In the genomic region with DNA sequence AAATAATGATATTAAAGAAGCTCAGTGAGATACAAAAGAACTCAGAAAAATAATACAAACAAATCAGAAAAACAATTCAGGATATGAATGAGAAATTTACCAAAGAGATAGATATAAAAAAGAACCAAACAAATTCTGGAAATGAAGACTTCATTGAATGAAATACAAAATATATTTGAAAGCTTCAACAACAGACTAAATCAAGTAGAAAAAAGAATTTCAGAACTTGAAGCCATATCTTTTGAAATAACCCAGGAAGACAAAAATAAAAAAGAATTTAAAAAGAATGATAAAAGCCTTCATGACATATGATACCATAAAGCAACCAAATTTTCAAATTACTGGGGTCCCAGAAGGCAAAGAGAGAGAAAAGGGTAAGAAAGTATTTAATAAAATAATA, we compare ENCODE assay signal across 2 cellular contexts.
TF ChIP-seq lines count a peak whose summit lies in the region.

No MANE protein-coding gene starts in this region.

TF ChIP-seq in HEK293, 187 proteins besides CTCF, POLR2A, EP300 and RAD21:
- TF ChIP-seq, protein P1, sequence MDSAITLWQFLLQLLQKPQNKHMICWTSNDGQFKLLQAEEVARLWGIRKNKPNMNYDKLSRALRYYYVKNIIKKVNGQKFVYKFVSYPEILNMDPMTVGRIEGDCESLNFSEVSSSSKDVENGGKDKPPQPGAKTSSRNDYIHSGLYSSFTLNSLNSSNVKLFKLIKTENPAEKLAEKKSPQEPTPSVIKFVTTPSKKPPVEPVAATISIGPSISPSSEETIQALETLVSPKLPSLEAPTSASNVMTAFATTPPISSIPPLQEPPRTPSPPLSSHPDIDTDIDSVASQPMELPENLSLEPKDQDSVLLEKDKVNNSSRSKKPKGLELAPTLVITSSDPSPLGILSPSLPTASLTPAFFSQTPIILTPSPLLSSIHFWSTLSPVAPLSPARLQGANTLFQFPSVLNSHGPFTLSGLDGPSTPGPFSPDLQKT (IDR thresholded peaks at IDR 0.05; ENCODE audit: borderline replicate concordance, low read depth, low read length), result no peak
- TF ChIP-seq ZNF132 (tag by site-specific recombination; IDR thresholded peaks at IDR 0.05; ENCODE audit: borderline replicate concordance), result no peak
- TF ChIP-seq SETDB1 (IDR thresholded peaks at IDR 0.05; ENCODE audit: insufficient read length, low read length), result peak; percentile 51
- no peak for TF ChIP-seq ZNF157 (tag by site-specific recombination; IDR thresholded peaks at IDR 0.05)

TF ChIP-seq in K562, 482 proteins besides CTCF, POLR2A, EP300 and RAD21:
- no peak for TF ChIP-seq FIP1L1 (IDR thresholded peaks at IDR 0.05; ENCODE audit: low read depth, low read length, poor library complexity, severe bottlenecking)
- TF ChIP-seq ZNF140 (CRISPR knock-in tag; IDR thresholded peaks at IDR 0.05), result no peak
- TF ChIP-seq, protein P2, sequence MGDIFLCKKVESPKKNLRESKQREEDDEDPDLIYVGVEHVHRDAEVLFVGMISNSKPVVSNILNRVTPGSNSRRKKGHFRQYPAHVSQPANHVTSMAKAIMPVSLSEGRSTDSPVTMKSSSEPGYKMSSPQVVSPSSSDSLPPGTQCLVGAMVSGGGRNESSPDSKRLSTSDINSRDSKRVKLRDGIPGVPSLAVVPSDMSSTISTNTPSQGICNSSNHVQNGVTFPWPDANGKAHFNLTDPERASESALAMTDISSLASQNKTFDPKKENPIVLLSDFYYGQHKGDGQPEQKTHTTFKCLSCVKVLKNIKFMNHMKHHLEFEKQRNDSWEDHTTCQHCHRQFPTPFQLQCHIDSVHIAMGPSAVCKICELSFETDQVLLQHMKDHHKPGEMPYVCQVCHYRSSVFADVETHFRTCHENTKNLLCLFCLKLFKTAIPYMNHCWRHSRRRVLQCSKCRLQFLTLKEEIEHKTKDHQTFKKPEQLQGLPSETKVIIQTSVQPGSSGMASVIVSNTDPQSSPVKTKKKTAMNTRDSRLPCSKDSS (IDR thresholded peaks at IDR 0.05; ENCODE audit: low read depth, partially characterized antibody), result peak; percentile 47
- no peak for TF ChIP-seq ZNF23 (CRISPR knock-in tag; IDR thresholded peaks at IDR 0.05)
- no peak for TF ChIP-seq CEBPG (CRISPR knock-in tag; IDR thresholded peaks at IDR 0.05)
- TF ChIP-seq CEBPG (tag; conservative IDR thresholded peaks at IDR 0.05 in 1 of 2, IDR thresholded peaks at IDR 0.05 in 1 of 2), result no peak
- 0 out of 4 replicates have a peak, but pooled peaks of 1 of the 2 experiments have one; percentile 21 for TF ChIP-seq TRIM24 (IDR thresholded peaks at IDR 0.05)
- TF ChIP-seq XRCC3 (IDR thresholded peaks at IDR 0.05), result no peak
- no peak for TF ChIP-seq C11orf30 (IDR thresholded peaks at IDR 0.05; ENCODE audit: low read depth)
- no peak for TF ChIP-seq PHTF2 (CRISPR knock-in tag; IDR thresholded peaks at IDR 0.05)
- no peak for TF ChIP-seq NBN (IDR thresholded peaks at IDR 0.05; ENCODE audit: low read depth)
- TF ChIP-seq TRIM28 (IDR thresholded peaks at IDR 0.05), result peak; percentile 52; the same call in 1 of the 2 replicates
- no peak for TF ChIP-seq RBM15 (IDR thresholded peaks at IDR 0.05; ENCODE audit: insufficient read depth, low read length)
- TF ChIP-seq, protein P3, sequence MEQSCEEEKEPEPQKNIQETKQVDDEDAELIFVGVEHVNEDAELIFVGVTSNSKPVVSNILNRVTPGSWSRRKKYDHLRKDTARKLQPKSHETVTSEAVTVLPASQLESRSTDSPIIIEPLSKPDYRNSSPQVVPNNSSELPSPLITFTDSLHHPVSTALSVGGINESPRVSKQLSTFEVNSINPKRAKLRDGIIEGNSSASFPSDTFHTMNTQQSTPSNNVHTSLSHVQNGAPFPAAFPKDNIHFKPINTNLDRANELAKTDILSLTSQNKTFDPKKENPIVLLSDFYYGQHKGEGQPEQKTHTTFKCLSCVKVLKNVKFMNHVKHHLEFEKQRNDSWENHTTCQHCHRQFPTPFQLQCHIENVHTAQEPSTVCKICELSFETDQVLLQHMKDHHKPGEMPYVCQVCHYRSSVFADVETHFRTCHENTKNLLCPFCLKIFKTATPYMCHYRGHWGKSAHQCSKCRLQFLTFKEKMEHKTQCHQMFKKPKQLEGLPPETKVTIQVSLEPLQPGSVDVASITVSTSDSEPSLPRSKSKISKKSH (CRISPR knock-in tag; IDR thresholded peaks at IDR 0.05), result 0 out of 2 replicates have a peak, but pooled peaks have one; percentile 26
